ENCODE assay signal across 8 cellular contexts in the genomic region with DNA sequence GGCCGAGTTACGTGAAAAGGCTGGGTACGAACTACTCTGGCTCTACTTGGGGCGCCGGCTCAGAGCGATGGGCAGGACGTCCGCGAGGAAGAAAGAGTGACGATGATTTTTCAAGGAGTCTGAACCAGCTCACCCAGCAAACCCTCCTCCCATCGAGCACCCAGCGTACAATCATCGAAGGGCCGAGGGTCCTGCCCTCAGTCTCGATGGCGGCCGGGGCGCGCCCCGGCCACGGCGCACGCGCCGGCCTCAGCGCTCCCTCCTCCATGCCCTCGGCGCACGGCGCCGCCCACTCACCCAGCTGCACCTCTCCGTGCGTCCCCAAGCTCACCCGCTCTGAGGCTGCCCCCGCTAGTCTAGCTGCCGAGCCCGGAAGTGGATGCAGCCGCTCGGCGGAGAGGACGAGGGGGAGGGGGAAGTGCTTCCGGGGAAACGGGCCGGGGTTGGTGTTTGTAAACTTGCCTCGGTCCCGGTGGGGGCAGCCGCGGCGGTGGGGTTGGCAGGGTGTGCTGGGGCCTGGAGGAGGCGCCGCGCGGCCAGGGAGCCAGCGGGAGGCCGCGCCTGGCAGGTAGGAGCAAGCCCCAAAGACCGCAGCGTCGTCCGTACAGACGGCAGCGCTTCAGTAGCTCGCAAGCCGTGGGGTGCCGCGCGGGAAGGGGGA. TPM values are rescaled to one million over a fixed set of nuclear protein-coding genes. Genes with fewer than 3 reads are reported as not detected.
A peak's percentile ranks its signal among the peaks of the same experiment; 100 is the strongest.
DNase-seq lines count a peak whose midpoint lies in the region; ATAC-seq and TF ChIP-seq lines count a peak whose summit lies in the region.

A gene with protein sequence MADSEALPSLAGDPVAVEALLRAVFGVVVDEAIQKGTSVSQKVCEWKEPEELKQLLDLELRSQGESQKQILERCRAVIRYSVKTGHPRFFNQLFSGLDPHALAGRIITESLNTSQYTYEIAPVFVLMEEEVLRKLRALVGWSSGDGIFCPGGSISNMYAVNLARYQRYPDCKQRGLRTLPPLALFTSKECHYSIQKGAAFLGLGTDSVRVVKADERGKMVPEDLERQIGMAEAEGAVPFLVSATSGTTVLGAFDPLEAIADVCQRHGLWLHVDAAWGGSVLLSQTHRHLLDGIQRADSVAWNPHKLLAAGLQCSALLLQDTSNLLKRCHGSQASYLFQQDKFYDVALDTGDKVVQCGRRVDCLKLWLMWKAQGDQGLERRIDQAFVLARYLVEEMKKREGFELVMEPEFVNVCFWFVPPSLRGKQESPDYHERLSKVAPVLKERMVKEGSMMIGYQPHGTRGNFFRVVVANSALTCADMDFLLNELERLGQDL (minus strand): TSS at position 656 of the 661 bp plus-strand sequence. CDS start 7,455 bp downstream, outside the sequence.
Gene ZNF740, plus strand, starts transcription at position 453 of the 661 bp plus-strand sequence. CDS start 1,262 bp downstream, outside the sequence.

- H3K27ac ChIP-seq in SK-N-SH (ENCODE audit: low read depth in 2 of 2, low read length in 1 of 2): peak within 1 kb of the TSS; percentile 89 to 97
- H3K27ac ChIP-seq in suprapubic skin: peak within 1 kb of the TSS; percentile 88

- peak; percentile 93 for ATAC-seq in HG02588 (IDR thresholded peaks at IDR 0.05; ENCODE audit: unreplicated experiment)

- no peaks in the 10 kb centered on the region for H3K9me2 ChIP-seq in SK-N-SH

- H3K4me1 ChIP-seq in SK-N-SH (ENCODE audit: control insufficient read depth in 1 of 2, insufficient read depth in 2 of 2, low read depth in 1 of 2, low read length in 1 of 2) (peaks cover 17 to 27% of the 10 kb centered on the region in 2 experiments; a peak in 3 of 4 replicates), suprapubic skin (peaks cover 49% of the 10 kb centered on the region)

- DNase-seq in GM06990 (ENCODE audit: extremely low read depth, insufficient read length) (peak; percentile 99), NCI-H1092 (lab: John Stamatoyannopoulos, UW) (peak; percentile 91), SK-N-SH (peak; percentile 98), globus pallidus (ENCODE audit: low spot score) (peak; percentile 98), occipital lobe (lab: John Stamatoyannopoulos, UW) (peak; percentile 97), suprapubic skin (ENCODE audit: low spot score in 2 of 2) (peak; percentile 98)
- peak; percentile 99 for DNase-seq in activated naive CD4-positive, alpha-beta T cell treated with anti-CD3 and anti-CD28 coated beads, Interleukin-2, amount 50 U/mL, for 16 hours

- CTCF ChIA-PET in SK-N-SH (lab: Yijun Ruan, JAX): interaction anchor here (1.1 to 23.1 kb wide), 10 partner anchors 10 to 165 kb away, joined by 3 to 272 read pairs (median 8); partner anchors contain the start of genes AAAS and ESPL1

- TF ChIP-seq EP300 in SK-N-SH (IDR thresholded peaks at IDR 0.05; ENCODE audit: borderline replicate concordance in 1 of 2, low read depth in 1 of 2, low read length in 1 of 2): 0 out of 4 replicates have a peak, but pooled peaks of 1 of the 2 experiments have one; percentile 6
- no peak for TF ChIP-seq EP300 in suprapubic skin (IDR thresholded peaks at IDR 0.05)

- POLR2A ChIA-PET in SK-N-SH (lab: Yijun Ruan, JAX): interaction anchor here (0.7 to 2.1 kb wide), 13 partner anchors 9 to 174 kb away, joined by 3 to 12 read pairs (median 4); partner anchors contain the start of genes AAAS, EIF4B, ESPL1 and MYG1

- TF ChIP-seq CTCF in GM06990 (IDR thresholded peaks at IDR 0.05; ENCODE audit: insufficient read depth, low read length, poor library complexity, severe bottlenecking) (no peak), SK-N-SH (IDR thresholded peaks at IDR 0.05) (no peak), suprapubic skin (IDR thresholded peaks at IDR 0.05) (no peak)

- peak within 1 kb of the TSS; percentile 97 for H3K4me2 ChIP-seq in SK-N-SH

- no peak for TF ChIP-seq RAD21 in SK-N-SH (IDR thresholded peaks at IDR 0.05; ENCODE audit: low read length)

- H3K79me2 ChIP-seq in SK-N-SH (ENCODE audit: insufficient read depth): peaks cover 41% of the 10 kb centered on the region

- under 1% methylated on average over 25 of the region's 67 CpGs for WGBS in SK-N-SH (ENCODE audit: low lambda C conversion rate)
- WGBS in suprapubic skin: 2% methylated on average over 10 of the region's 67 CpGs

- peak within 1 kb of the TSS; percentile 83 for H3K9ac ChIP-seq in SK-N-SH

- H3K36me3 ChIP-seq in GM06990 (ENCODE audit: control insufficient read depth, insufficient read depth, low read length) (peaks cover 6% of the 10 kb centered on the region), SK-N-SH (replicated peaks in 1 of 2; ENCODE audit: control insufficient read depth in 1 of 2, insufficient read depth in 2 of 2, low read length in 1 of 2) (peaks cover 32 to 33% of the 10 kb centered on the region in 2 experiments), suprapubic skin (peaks cover 28% of the 10 kb centered on the region)

- peak; percentile 17 to 48 for TF ChIP-seq POLR2A in suprapubic skin (IDR thresholded peaks at IDR 0.05)

- H3K9me3 ChIP-seq in SK-N-SH (no peaks in the 10 kb centered on the region), suprapubic skin (no peaks in the 10 kb centered on the region)

- no peaks in the 10 kb centered on the region; the same call in 1 of the 2 replicates for H4K20me1 ChIP-seq in SK-N-SH (ENCODE audit: insufficient read depth)

- H3K27me3 ChIP-seq in GM06990 (replicated peaks; ENCODE audit: control insufficient read depth, insufficient read depth, low read length) (no peaks in the 10 kb centered on the region), SK-N-SH (ENCODE audit: insufficient read depth) (no peaks in the 10 kb centered on the region), suprapubic skin (no peaks in the 10 kb centered on the region)

- peak within 1 kb of the TSS; percentile 79 for H3K4me3 ChIP-seq in GM06990 (replicated peaks; ENCODE audit: low read depth, low read length)
- peak within 1 kb of the TSS; percentile 77 to 78 for H3K4me3 ChIP-seq in SK-N-SH (ENCODE audit: low read depth in 2 of 2, low read length in 1 of 2)
- H3K4me3 ChIP-seq in suprapubic skin: peak within 1 kb of the TSS; percentile 61

- peak within 1 kb of the TSS; percentile 85 for H2AFZ ChIP-seq in SK-N-SH (ENCODE audit: low read depth)

- H3F3A ChIP-seq in SK-N-SH (replicated peaks; ENCODE audit: insufficient read depth): peaks cover 25% of the 10 kb centered on the region

TF ChIP-seq in SK-N-SH, 30 proteins besides CTCF, POLR2A, EP300 and RAD21 (continues in another document):
- TF ChIP-seq POLR2AphosphoS5 (IDR thresholded peaks at IDR 0.05; ENCODE audit: low read depth, low read length): peak; percentile 66
- peak; percentile 74; the same call in 1 of the 2 replicates for TF ChIP-seq MAX (IDR thresholded peaks at IDR 0.05; ENCODE audit: low read depth)
- TF ChIP-seq NFIC (IDR thresholded peaks at IDR 0.05; ENCODE audit: borderline replicate concordance): no peak
- TF ChIP-seq JUND (IDR thresholded peaks at IDR 0.05): no peak
- peak; percentile 95 for TF ChIP-seq NRF1 (IDR thresholded peaks at IDR 0.05; ENCODE audit: low read depth, low read length)
- peak; percentile 98 for TF ChIP-seq GABPA (IDR thresholded peaks at IDR 0.05; ENCODE audit: low read depth)
- peak; percentile 83 for TF ChIP-seq ELF1 (IDR thresholded peaks at IDR 0.05)
- TF ChIP-seq RXRA (IDR thresholded peaks at IDR 0.05; ENCODE audit: borderline replicate concordance, low read depth): 0 out of 2 replicates have a peak, but pooled peaks have one; percentile 19
- peak; percentile 65 for TF ChIP-seq MXI1 (IDR thresholded peaks at IDR 0.05; ENCODE audit: low read depth, low read length)
- TF ChIP-seq CHD2 (IDR thresholded peaks at IDR 0.05; ENCODE audit: low read length, partially characterized antibody): peak; percentile 97
- peak; percentile 95 for TF ChIP-seq YY1 (IDR thresholded peaks at IDR 0.05; ENCODE audit: low read depth)
- TF ChIP-seq, protein P1, sequence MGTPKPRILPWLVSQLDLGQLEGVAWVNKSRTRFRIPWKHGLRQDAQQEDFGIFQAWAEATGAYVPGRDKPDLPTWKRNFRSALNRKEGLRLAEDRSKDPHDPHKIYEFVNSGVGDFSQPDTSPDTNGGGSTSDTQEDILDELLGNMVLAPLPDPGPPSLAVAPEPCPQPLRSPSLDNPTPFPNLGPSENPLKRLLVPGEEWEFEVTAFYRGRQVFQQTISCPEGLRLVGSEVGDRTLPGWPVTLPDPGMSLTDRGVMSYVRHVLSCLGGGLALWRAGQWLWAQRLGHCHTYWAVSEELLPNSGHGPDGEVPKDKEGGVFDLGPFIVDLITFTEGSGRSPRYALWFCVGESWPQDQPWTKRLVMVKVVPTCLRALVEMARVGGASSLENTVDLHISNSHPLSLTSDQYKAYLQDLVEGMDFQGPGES (IDR thresholded peaks at IDR 0.05; ENCODE audit: low read depth, low read length): no peak
- peak; percentile 61 for TF ChIP-seq TCF12 (IDR thresholded peaks at IDR 0.05)
- TF ChIP-seq TAF1 (IDR thresholded peaks at IDR 0.05; ENCODE audit: borderline replicate concordance, low read depth, low read length): peak; percentile 62; the same call in 1 of the 2 replicates
- TF ChIP-seq, protein P2, sequence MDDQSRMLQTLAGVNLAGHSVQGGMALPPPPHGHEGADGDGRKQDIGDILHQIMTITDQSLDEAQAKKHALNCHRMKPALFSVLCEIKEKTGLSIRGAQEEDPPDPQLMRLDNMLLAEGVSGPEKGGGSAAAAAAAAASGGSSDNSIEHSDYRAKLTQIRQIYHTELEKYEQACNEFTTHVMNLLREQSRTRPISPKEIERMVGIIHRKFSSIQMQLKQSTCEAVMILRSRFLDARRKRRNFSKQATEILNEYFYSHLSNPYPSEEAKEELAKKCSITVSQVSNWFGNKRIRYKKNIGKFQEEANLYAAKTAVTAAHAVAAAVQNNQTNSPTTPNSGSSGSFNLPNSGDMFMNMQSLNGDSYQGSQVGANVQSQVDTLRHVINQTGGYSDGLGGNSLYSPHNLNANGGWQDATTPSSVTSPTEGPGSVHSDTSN (IDR thresholded peaks at IDR 0.05): 0 out of 2 replicates have a peak, but pooled peaks have one; percentile 5

RNA-seq across cellular contexts. Expression of the first gene that starts in this region (rescaled TPM):
- polyA plus RNA-seq in SK-N-SH (2012; rRNA removed): 32.2 and 45.4 TPM in 2 replicates
- 3.9 and 5.2 TPM in 2 replicates for polyA plus RNA-seq in SK-N-SH (2012; cell fraction: cytosol; rRNA removed)
- 305 and 362 TPM in 2 replicates for polyA plus RNA-seq in SK-N-SH (2012; cell fraction: nucleus; rRNA removed)
- total RNA-seq in occipital lobe (26.0 TPM), suprapubic skin (100 to 1,000 TPM in 1 of 4 donors, 10 to 100 TPM in 3; 35.6 to 175 (median 56.7) TPM)

RNA-seq across cellular contexts. Expression of gene ZNF740, which starts in this region (rescaled TPM):
- 14.6 and 21.8 TPM in 2 replicates for polyA plus RNA-seq in SK-N-SH (2012; rRNA removed)
- 7.9 and 10.3 TPM in 2 replicates for polyA plus RNA-seq in SK-N-SH (2012; cell fraction: cytosol; rRNA removed)
- 41.0 and 89.7 TPM in 2 replicates for polyA plus RNA-seq in SK-N-SH (2012; cell fraction: nucleus; rRNA removed)
- total RNA-seq in occipital lobe (19.7 TPM), suprapubic skin (10 to 100 TPM in 3 of 4 donors, 1 to 10 TPM in 1; 5.9 to 38.9 (median 15.2) TPM)

Comparison
In these comparisons a context has a peak if more than half of its experiments do, and no peak if none do; other contexts are left out.
1. Peak in every context shown above with its lines: DNase-seq, ATAC-seq, H3K4me3 ChIP-seq and H3K27ac ChIP-seq.